In the genomic region with DNA sequence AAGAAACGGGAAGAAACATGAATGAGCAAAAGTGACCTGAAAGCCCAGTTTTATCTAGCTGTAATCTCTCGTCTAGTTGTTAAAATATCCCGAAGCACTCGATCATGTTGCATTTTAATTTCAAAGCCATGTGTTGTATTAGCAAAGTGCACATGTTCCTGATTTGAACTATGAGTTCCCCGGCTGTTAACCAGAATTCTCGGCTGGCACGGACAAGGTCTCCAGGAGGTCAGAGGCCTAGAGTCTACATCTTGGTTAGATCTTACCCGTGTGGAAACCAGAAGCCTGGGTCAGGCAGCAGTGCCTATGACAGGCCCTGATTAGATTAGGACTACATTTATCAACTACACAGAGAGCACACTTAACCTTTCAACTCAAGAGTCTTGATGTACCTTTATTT, we compare ENCODE assay signal across 20 cellular contexts.
DNase-seq lines count a peak whose midpoint lies in the region; ATAC-seq, FAIRE-seq and TF ChIP-seq lines count a peak whose summit lies in the region.
"Had no signal": no experiment of that assay in that cellular context is flagged by ENCODE, and none has a peak within 500 bp of the region (broad histone marks: within the 10 kb centered on the region; RNA-seq: fewer than 3 reads in every experiment).

No MANE protein-coding gene starts in this region.

- CTCF ChIA-PET in SK-N-SH (lab: Yijun Ruan, JAX) (interaction anchor here (1.0 kb wide), 1 partner anchor 109 kb away, joined by 3 read pairs; no protein-coding TSS in a partner anchor), HepG2 (lab: Yijun Ruan, JAX; ENCODE audit: low intra/inter-chr PET ratio, low total read pairs) (no interaction called here)

- TF ChIP-seq POLR2A in HepG2 (IDR thresholded peaks at IDR 0.05; ENCODE audit: insufficient read depth in 1 of 2, low read depth in 2 of 2, low read length in 2 of 2) (no peak), right lobe of liver (IDR thresholded peaks at IDR 0.05) (no peak)

- H3K27me3 ChIP-seq in SK-N-SH (ENCODE audit: insufficient read depth) = no peaks in the 10 kb centered on the region
- H3K27me3 ChIP-seq in HepG2 (ENCODE audit: control insufficient read depth in 1 of 2, insufficient read depth in 2 of 2, low read length in 2 of 2) = no peaks in the 10 kb centered on the region
- H3K27me3 ChIP-seq in right lobe of liver = no peaks in the 10 kb centered on the region
- H3K27me3 ChIP-seq in smooth muscle cell (ENCODE audit: low read depth) = no peaks in the 10 kb centered on the region

- intact Hi-C loops in HepG2 (cut with micrococcal nuclease; ENCODE audit: unreplicated experiment) (no loop called here), right lobe of liver (cut with DNase I) (no loop called here)

- H3K36me3 ChIP-seq in SK-N-SH (replicated peaks in 1 of 2; ENCODE audit: control insufficient read depth in 1 of 2, insufficient read depth in 2 of 2, low read length in 1 of 2) (no peaks in the 10 kb centered on the region), HepG2 (replicated peaks in 1 of 2; ENCODE audit: control insufficient read depth in 1 of 2, insufficient read depth in 2 of 2, low read length in 2 of 2) (no peaks in the 10 kb centered on the region), right lobe of liver (no peaks in the 10 kb centered on the region), smooth muscle cell (ENCODE audit: low read depth) (no peaks in the 10 kb centered on the region)

- DNase-seq in SK-N-SH = peak; percentile 17
- no peak for DNase-seq in HepG2 (ENCODE audit: low spot score)
- no peak for DNase-seq in right lobe of liver
- DNase-seq in fibroblast of gingiva (ENCODE audit: low read depth) = peak; percentile 57
- no peak for DNase-seq in type B pancreatic cell (ENCODE audit: extremely low spot score, unreplicated experiment)
- no peak for DNase-seq in smooth muscle cell (lab: John Stamatoyannopoulos, UW; ENCODE audit: unreplicated experiment)
- DNase-seq: CD4-positive, alpha-beta memory T cell; DMS153; DND-41; GDM1; GOT3; H9 had no signal

- TF ChIP-seq EP300 in SK-N-SH (IDR thresholded peaks at IDR 0.05; ENCODE audit: borderline replicate concordance in 1 of 2, low read depth in 1 of 2, low read length in 1 of 2) = no peak
- TF ChIP-seq EP300 in HepG2 (IDR thresholded peaks at IDR 0.05; ENCODE audit: low read depth in 2 of 2, low read length in 2 of 2) = no peak
- TF ChIP-seq EP300 in HepG2 (CRISPR knock-in tag; IDR thresholded peaks at IDR 0.05; ENCODE audit: borderline replicate concordance) = no peak

- H3K4me3 ChIP-seq in SK-N-SH (ENCODE audit: low read depth in 2 of 2, low read length in 1 of 2) (no peak overlapping the region), HepG2 (replicated peaks in 1 of 3; ENCODE audit: insufficient read depth in 1 of 3, low read depth in 2 of 3, low read length in 3 of 3) (no peak overlapping the region), right lobe of liver (no peak overlapping the region), smooth muscle cell (no peak overlapping the region)

- H3K9ac ChIP-seq in SK-N-SH (no peak overlapping the region), HepG2 (ENCODE audit: insufficient read depth, low read depth, low read length) (no peak overlapping the region), smooth muscle cell (ENCODE audit: low read depth) (no peak overlapping the region)

- no peaks in the 10 kb centered on the region for H3K27me3 Mint-ChIP-seq in type B pancreatic cell
- H3K27me3 Mint-ChIP-seq: B cell; CD4-positive, alpha-beta memory T cell had no signal

- H3K27ac Mint-ChIP-seq in type B pancreatic cell = peak overlapping the region; percentile 49
- H3K27ac Mint-ChIP-seq: B cell; CD4-positive, alpha-beta memory T cell; H9 had no signal

- H3K27ac ChIP-seq in SK-N-SH (ENCODE audit: low read depth in 2 of 2, low read length in 1 of 2) (no peak overlapping the region), HepG2 (ENCODE audit: extremely low read length, insufficient read depth, low read length) (no peak overlapping the region), right lobe of liver (no peak overlapping the region), smooth muscle cell (ENCODE audit: low read depth) (no peak overlapping the region)
- H3K27ac ChIP-seq: 22Rv1, C4-2B, HL-60 had no signal

- in situ Hi-C loops in HepG2 (cut with HindIII; ENCODE audit: extremely low pct_ligation_motif_present, low pct_unique_long_range_greater_than_20kb) = no loop called here

- no TSS peak for BruUV-seq in HepG2 (replicated peaks; lab: Mats Ljungman, UMichigan)

- no peak for FAIRE-seq in HepG2 (lab: Jason Lieb, UNC)
- FAIRE-seq: GM12892, GM19239 had no signal

- no peak for TF ChIP-seq CTCF in SK-N-SH (IDR thresholded peaks at IDR 0.05)
- no peak for TF ChIP-seq CTCF in HepG2 (CRISPR knock-in tag; IDR thresholded peaks at IDR 0.05)
- no peak for TF ChIP-seq CTCF in right lobe of liver (IDR thresholded peaks at IDR 0.05)
- no peak for TF ChIP-seq CTCF in type B pancreatic cell (conservative IDR thresholded peaks at IDR 0.05)
- no peak for TF ChIP-seq CTCF in smooth muscle cell (IDR thresholded peaks at IDR 0.05; ENCODE audit: borderline replicate concordance, insufficient read depth, poor library complexity, severe bottlenecking)

- H3K9me3 ChIP-seq in SK-N-SH = no peaks in the 10 kb centered on the region
- H3K9me3 ChIP-seq in HepG2 (ENCODE audit: low read length) = no peaks in the 10 kb centered on the region
- H3K9me3 ChIP-seq in right lobe of liver = no peaks in the 10 kb centered on the region
- H3K9me3 ChIP-seq in smooth muscle cell (replicated peaks; ENCODE audit: low read depth) = no peaks in the 10 kb centered on the region

- H4K20me1 ChIP-seq in SK-N-SH (ENCODE audit: insufficient read depth) (no peaks in the 10 kb centered on the region), HepG2 (ENCODE audit: insufficient read depth, low read length) (no peaks in the 10 kb centered on the region), smooth muscle cell (ENCODE audit: low read depth) (no peaks in the 10 kb centered on the region)

- TF ChIP-seq RAD21 in SK-N-SH (IDR thresholded peaks at IDR 0.05; ENCODE audit: low read length) (no peak), HepG2 (CRISPR knock-in tag; IDR thresholded peaks at IDR 0.05) (no peak)

- no peak overlapping the region for H2AFZ ChIP-seq in SK-N-SH (ENCODE audit: low read depth)
- no peak overlapping the region for H2AFZ ChIP-seq in HepG2 (ENCODE audit: low read length)
- H2AFZ ChIP-seq in smooth muscle cell (ENCODE audit: low read depth) = no peak overlapping the region

- peaks cover 33% of the 10 kb centered on the region for H3K4me1 Mint-ChIP-seq in type B pancreatic cell (ENCODE audit: unreplicated experiment)
- H3K4me1 Mint-ChIP-seq: B cell; CD4-positive, alpha-beta memory T cell; H9 had no signal

- H3K9me3 Mint-ChIP-seq in type B pancreatic cell = no peaks in the 10 kb centered on the region
- H3K9me3 Mint-ChIP-seq: CD4-positive, alpha-beta memory T cell; H9 had no signal

- no peak for ATAC-seq in SK-N-SH treated with all-trans-retinoic acid at 6 μM for 48 hours
- ATAC-seq in HepG2 = no peak
- no peak for ATAC-seq in right lobe of liver
- ATAC-seq in GM18858 (IDR thresholded peaks at IDR 0.05; ENCODE audit: unreplicated experiment) = no peak

- H3K79me2 ChIP-seq in SK-N-SH (ENCODE audit: insufficient read depth) (no peaks in the 10 kb centered on the region), HepG2 (ENCODE audit: insufficient read depth, low read length) (no peaks in the 10 kb centered on the region), smooth muscle cell (ENCODE audit: low read depth) (no peaks in the 10 kb centered on the region)

- H3K9me2 ChIP-seq in SK-N-SH = no peaks in the 10 kb centered on the region

- H3K4me3 Mint-ChIP-seq in type B pancreatic cell = no peak overlapping the region
- H3K4me3 Mint-ChIP-seq: B cell; CD4-positive, alpha-beta memory T cell; H9 had no signal

- H3K36me3 Mint-ChIP-seq in type B pancreatic cell = peaks cover 23% of the 10 kb centered on the region

- H3F3A ChIP-seq in SK-N-SH (replicated peaks; ENCODE audit: insufficient read depth) (no peaks in the 10 kb centered on the region), smooth muscle cell (ENCODE audit: low read depth) (no peaks in the 10 kb centered on the region)

- H3K4me2 ChIP-seq in SK-N-SH (no peak overlapping the region), HepG2 (ENCODE audit: low read depth, low read length) (no peak overlapping the region), smooth muscle cell (no peak overlapping the region)

- POLR2A ChIA-PET in SK-N-SH (lab: Yijun Ruan, JAX) = no interaction called here
- POLR2A ChIA-PET in HepG2 (lab: Yijun Ruan, JAX) = no interaction called here

- 91% methylated on average over 8 of the region's 8 CpGs for WGBS in SK-N-SH (ENCODE audit: low lambda C conversion rate)
- WGBS in HepG2 (ENCODE audit: low lambda C conversion rate) = 93% methylated on average over 8 of the region's 8 CpGs
- 87% methylated on average over 8 of the region's 8 CpGs for WGBS in right lobe of liver (ENCODE audit: insufficient coverage, low coverage, low lambda C conversion rate, missing lambda C conversion rate)
- 94% methylated on average over 8 of the region's 8 CpGs for WGBS in smooth muscle cell (ENCODE audit: low lambda C conversion rate)

- H3K4me1 ChIP-seq in SK-N-SH (ENCODE audit: control insufficient read depth in 1 of 2, insufficient read depth in 2 of 2, low read depth in 1 of 2, low read length in 1 of 2) (peaks cover 0 to 5% of the 10 kb centered on the region in 2 experiments; a peak in 1 of 4 replicates), HepG2 (ENCODE audit: insufficient read depth, low read length) (no peaks in the 10 kb centered on the region), right lobe of liver (no peaks in the 10 kb centered on the region), smooth muscle cell (ENCODE audit: low read depth) (no peaks in the 10 kb centered on the region)

TF ChIP-seq in SK-N-SH, 30 proteins besides CTCF, POLR2A, EP300 and RAD21 (continues in another document):
- no peak for TF ChIP-seq RFX5 (IDR thresholded peaks at IDR 0.05; ENCODE audit: low read length)

TF ChIP-seq in SK-N-SH treated with all-trans-retinoic acid at 6 μM for 48 hours, 23 proteins besides CTCF, POLR2A, EP300 and RAD21 (continues in another document):
- no peak for TF ChIP-seq ZNF565 (CRISPR knock-in tag; conservative IDR thresholded peaks at IDR 0.05; ENCODE audit: low read depth)
- TF ChIP-seq OSR1 (CRISPR knock-in tag; IDR thresholded peaks at IDR 0.05) = no peak

TF ChIP-seq in HepG2, 621 proteins besides CTCF, POLR2A, EP300 and RAD21 (continues in another document):
- TF ChIP-seq RFX5 (IDR thresholded peaks at IDR 0.05; ENCODE audit: low read depth, low read length) = no peak
- TF ChIP-seq, protein P1, sequence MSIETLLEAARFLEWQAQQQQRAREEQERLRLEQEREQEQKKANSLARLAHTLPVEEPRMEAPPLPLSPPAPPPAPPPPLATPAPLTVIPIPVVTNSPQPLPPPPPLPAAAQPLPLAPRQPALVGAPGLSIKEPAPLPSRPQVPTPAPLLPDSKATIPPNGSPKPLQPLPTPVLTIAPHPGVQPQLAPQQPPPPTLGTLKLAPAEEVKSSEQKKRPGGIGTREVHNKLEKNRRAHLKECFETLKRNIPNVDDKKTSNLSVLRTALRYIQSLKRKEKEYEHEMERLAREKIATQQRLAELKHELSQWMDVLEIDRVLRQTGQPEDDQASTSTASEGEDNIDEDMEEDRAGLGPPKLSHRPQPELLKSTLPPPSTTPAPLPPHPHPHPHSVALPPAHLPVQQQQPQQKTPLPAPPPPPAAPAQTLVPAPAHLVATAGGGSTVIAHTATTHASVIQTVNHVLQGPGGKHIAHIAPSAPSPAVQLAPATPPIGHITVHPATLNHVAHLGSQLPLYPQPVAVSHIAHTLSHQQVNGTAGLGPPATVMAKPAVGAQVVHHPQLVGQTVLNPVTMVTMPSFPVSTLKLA (IDR thresholded peaks at IDR 0.05) = peak; percentile 60

Comparison
In these comparisons a context has a peak if more than half of its experiments do, and no peak if none do; other contexts are left out.
1. DNase-seq: peak in SK-N-SH (single experiment) and fibroblast of gingiva (single experiment); none in HepG2 (single experiment), right lobe of liver (0 of 3), type B pancreatic cell (single experiment) and smooth muscle cell (single experiment).